1 cellular context compared by ENCODE assay signal in the genomic region with DNA sequence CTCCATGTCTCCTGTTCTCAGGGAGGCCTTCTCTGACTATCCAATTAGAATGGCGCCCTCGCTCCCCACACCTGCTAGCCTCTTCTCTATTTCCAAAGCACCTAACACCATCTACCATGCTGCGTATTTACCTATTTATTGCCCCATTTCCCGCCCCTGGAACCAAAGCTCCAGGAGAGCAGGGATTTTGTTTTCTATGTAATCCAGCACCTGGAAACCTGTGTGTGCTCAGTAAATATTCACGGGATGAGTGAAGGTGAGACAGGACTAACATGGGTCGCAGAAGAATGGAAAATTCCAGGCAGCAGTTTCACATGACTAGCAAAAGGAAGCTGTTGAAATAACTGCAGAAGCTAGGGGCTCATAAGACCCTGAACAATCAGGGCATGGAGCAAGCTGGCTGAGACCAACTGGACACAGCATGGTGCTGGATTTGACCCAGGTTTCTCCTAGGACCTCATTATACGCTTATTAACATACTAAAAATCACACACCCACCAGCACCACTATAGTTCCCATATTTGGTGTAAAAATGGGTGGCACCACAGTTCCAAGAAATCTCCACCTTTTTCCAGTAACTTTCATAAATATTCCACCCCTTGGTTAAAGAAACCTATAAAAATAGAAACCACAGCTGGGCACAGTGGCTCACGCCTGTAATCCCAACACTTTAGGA.
TF ChIP-seq lines count a peak whose summit lies in the region.

No MANE protein-coding gene starts in this region.

TF ChIP-seq in H1, 55 proteins besides CTCF, POLR2A, EP300 and RAD21 (continued from another document):
- TF ChIP-seq, protein P1, sequence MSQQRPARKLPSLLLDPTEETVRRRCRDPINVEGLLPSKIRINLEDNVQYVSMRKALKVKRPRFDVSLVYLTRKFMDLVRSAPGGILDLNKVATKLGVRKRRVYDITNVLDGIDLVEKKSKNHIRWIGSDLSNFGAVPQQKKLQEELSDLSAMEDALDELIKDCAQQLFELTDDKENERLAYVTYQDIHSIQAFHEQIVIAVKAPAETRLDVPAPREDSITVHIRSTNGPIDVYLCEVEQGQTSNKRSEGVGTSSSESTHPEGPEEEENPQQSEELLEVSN (IDR thresholded peaks at IDR 0.05), result peak; percentile 34; the same call in 1 of the 2 replicates
